ENCODE assay signal across 8 cellular contexts in the genomic region with DNA sequence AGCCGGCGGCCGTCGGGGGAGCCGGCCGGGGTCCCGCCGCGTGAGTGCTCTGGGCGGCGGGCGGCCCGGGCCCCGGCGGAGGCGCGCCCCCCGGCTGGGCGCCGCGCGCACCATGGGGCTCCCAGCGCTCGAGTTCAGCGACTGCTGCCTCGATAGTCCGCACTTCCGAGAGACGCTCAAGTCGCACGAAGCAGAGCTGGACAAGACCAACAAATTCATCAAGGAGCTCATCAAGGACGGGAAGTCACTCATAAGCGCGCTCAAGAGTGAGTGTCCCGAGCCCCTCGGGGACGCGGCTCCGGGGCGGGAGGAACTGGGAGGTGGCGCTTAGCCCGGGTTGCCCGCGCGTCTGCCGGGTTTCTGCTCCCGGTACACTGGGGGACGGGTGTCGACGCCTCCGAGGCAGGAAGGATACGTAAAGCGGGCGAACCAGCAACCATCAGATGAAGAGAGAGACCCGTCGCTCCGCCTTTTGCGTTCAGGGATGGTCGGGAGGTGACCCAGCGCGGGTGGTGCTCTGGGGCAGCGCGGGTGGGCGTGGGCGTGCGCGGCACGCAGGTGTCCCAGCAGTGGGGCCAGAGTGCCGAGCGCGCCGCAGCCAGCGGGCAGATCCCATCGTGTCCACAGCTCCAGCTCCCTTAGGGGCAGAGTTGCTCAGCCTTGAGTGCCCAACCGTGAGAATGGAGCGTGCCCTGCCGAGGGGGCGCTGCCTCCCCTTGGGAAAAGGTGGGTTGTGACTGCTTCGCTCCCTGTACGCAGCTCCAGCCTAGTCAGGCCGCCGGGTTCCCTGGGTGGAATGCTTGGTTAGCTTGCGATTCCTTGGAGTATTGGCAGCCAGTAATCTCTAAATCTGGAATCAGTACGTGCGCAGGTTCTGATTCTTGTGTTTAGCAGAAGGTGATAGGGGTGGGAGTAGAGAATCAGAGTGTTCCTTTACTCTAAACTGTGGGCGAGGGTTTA. TPM values are rescaled to one million over a fixed set of nuclear protein-coding genes. Genes with fewer than 3 reads are reported as not detected.
DNase-seq lines count a peak whose midpoint lies in the region; ATAC-seq and TF ChIP-seq lines count a peak whose summit lies in the region.

No MANE protein-coding gene starts in this region.

- peaks cover 7% of the 10 kb centered on the region for H3K27me3 Mint-ChIP-seq in neural progenitor cell (ENCODE audit: insufficient read depth, low read depth)

- H3K36me3 Mint-ChIP-seq in neural progenitor cell = no peaks in the 10 kb centered on the region

- peak overlapping the region; percentile 96 for H2AFZ ChIP-seq in neural progenitor cell (replicated peaks)

- H3K79me2 ChIP-seq in neural progenitor cell (ENCODE audit: low read depth) = peaks cover 7% of the 10 kb centered on the region

- peak overlapping the region; percentile 86 to 95 (median 91) for H3K27ac ChIP-seq in Peyer's patch
- no peak overlapping the region for H3K27ac ChIP-seq in neural progenitor cell
- H3K27ac ChIP-seq in temporal lobe (ENCODE audit: low read depth, low read length) = peak overlapping the region; percentile 57

- H3K4me2 ChIP-seq in neural progenitor cell = peak overlapping the region; percentile 88

- peaks cover 20% of the 10 kb centered on the region for H3K4me1 Mint-ChIP-seq in neural progenitor cell

- peak overlapping the region; percentile 94 for H3K4me3 Mint-ChIP-seq in neural progenitor cell

- peak overlapping the region; percentile 73 to 83 (median 81) for H3K4me3 ChIP-seq in Peyer's patch
- peak overlapping the region; percentile 73 for H3K4me3 ChIP-seq in neural progenitor cell

- TF ChIP-seq CTCF in Peyer's patch (IDR thresholded peaks at IDR 0.05) (peak in 1 of 6 experiments; percentile 1), neural progenitor cell (IDR thresholded peaks at IDR 0.05) (peak; percentile 43)

- no peak overlapping the region for H3K27ac Mint-ChIP-seq in neural progenitor cell

- H3K9me3 ChIP-seq in Peyer's patch = no peaks in the 10 kb centered on the region
- no peaks in the 10 kb centered on the region for H3K9me3 ChIP-seq in neural progenitor cell (ENCODE audit: low read depth)

- H4K20me1 ChIP-seq in neural progenitor cell (ENCODE audit: low read depth) = peaks cover 5% of the 10 kb centered on the region

- H3F3A ChIP-seq in neural progenitor cell (ENCODE audit: low read depth) = peaks cover 18% of the 10 kb centered on the region

- no peak overlapping the region for H3K9ac ChIP-seq in neural progenitor cell

- DNase-seq in Ammon's horn (ENCODE audit: low spot score) = peak; percentile 64
- peak; percentile 3 for DNase-seq in GM19240 (ENCODE audit: insufficient read length, low spot score)
- peak; percentile 45 to 82 (median 78) for DNase-seq in Peyer's patch
- peak; percentile 47 for DNase-seq in activated effector memory CD4-positive, alpha-beta T cell treated with Interleukin-2 at 50 U/mL for 16 hours
- peak; percentile 35 for DNase-seq in foreskin melanocyte
- DNase-seq in neural progenitor cell (ENCODE audit: low spot score) = peak; percentile 81

- peak; percentile 17 for ATAC-seq in HG03378 (IDR thresholded peaks at IDR 0.05; ENCODE audit: unreplicated experiment)

- H3K9me3 Mint-ChIP-seq in neural progenitor cell = no peaks in the 10 kb centered on the region

- H3K4me1 ChIP-seq in Peyer's patch = peaks cover 0 to 37% (median 0%) of the 10 kb centered on the region in 4 donors
- peaks cover 10% of the 10 kb centered on the region for H3K4me1 ChIP-seq in neural progenitor cell

- H3K27me3 ChIP-seq in Peyer's patch (no peaks in the 10 kb centered on the region), neural progenitor cell (peaks cover 37% of the 10 kb centered on the region)

- peak in 1 of 2 donors; percentile 51 for TF ChIP-seq POLR2A in Peyer's patch (IDR thresholded peaks at IDR 0.05)

- H3K36me3 ChIP-seq in Peyer's patch = no peaks in the 10 kb centered on the region
- H3K36me3 ChIP-seq in neural progenitor cell = no peaks in the 10 kb centered on the region

RNA-seq across cellular contexts. Expression of a gene that starts 0.8 kb away (rescaled TPM):
- total RNA-seq in Peyer's patch (100 to 1,000 TPM in 3 of 4 donors, 10 to 100 TPM in 1; 60.1 to 180 (median 126) TPM), neural progenitor cell (ENCODE audit: low replicate concordance) (7.0 and 14.5 TPM in 2 replicates), temporal lobe (5.4 TPM)

Comparison
In these comparisons a context has a peak if more than half of its experiments do, and no peak if none do; other contexts are left out.
1. DNase-seq: peak in every context shown above with its lines; median percentile 81 in neural progenitor cell; 78 in Peyer's patch; 64 in Ammon's horn; 47 in activated effector memory CD4-positive, alpha-beta T cell treated with Interleukin-2 at 50 U/mL for 16 hours; 35 in foreskin melanocyte; 3 in GM19240.